Comparison of ENCODE assay signal across 9 cellular contexts in the genomic region with DNA sequence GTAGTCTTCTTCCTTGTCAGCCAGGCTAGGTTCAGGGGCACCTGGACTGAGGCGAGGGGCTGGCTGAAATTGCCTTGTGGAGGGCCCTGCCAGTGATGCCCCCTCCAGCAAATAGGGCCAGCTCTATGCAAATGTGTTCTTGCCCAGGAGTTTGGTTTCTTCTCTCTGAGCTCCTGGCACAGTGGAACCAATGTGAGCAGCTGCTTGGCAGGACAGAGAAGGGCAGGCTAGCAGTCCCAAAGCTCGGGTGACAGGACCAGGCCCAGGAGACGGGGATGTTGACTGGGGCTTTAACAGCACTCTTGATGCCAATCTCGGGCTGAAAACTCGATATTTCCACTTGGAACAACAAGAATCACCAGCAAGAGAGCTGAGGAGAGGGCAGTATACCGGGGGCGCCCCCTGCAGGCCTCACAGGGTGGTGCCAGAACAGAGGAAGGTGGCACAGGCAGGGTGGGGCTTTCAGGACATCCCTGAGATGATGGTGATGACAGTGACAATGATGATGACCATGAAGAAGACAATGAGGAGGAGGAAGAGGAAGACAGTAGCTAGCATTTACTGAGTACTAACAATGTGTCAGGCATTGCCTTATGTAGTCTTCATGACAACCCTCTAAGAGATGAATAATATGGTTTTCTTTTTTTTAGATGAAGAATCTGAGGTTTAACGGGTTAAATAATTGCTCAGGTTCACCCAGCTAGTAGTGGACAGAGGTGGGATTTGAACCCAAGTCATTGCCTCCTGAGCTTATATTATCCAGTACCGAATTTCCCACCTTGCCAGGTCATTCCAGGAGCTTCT. TPM values are rescaled to one million over a fixed set of nuclear protein-coding genes. Genes with fewer than 3 reads are reported as not detected.
DNase-seq lines count a peak whose midpoint lies in the region; ATAC-seq and TF ChIP-seq lines count a peak whose summit lies in the region.
"Had no signal": no experiment of that assay in that cellular context is flagged by ENCODE, and none has a peak within 500 bp of the region (broad histone marks: within the 10 kb centered on the region; RNA-seq: fewer than 3 reads in every experiment).

No MANE protein-coding gene starts in this region.

- no peaks in the 10 kb centered on the region for H3K4me1 ChIP-seq in cardiac muscle cell (ENCODE audit: low read depth)
- no peaks in the 10 kb centered on the region for H3K4me1 ChIP-seq in adipocyte (ENCODE audit: control insufficient read depth, insufficient read depth, low read length)

- peak; percentile 88 for TF ChIP-seq CTCF in cardiac muscle cell (IDR thresholded peaks at IDR 0.05; ENCODE audit: low read depth, low read length)

- no peak overlapping the region for H3K4me3 ChIP-seq in cardiac muscle cell
- H3K4me3 ChIP-seq in adipocyte (ENCODE audit: low read length), result no peak overlapping the region

- peak; percentile 75 for ATAC-seq in HG03354 (IDR thresholded peaks at IDR 0.05; ENCODE audit: poor library complexity, severe bottlenecking, unreplicated experiment)
- ATAC-seq in SK-N-SH treated with all-trans-retinoic acid at 6 μM for 48 hours, result peak; percentile 88
- ATAC-seq in GM18520 (IDR thresholded peaks at IDR 0.05; ENCODE audit: unreplicated experiment), result no peak

- H3K27me3 ChIP-seq in cardiac muscle cell, result peaks cover 57% of the 10 kb centered on the region
- peaks cover 76% of the 10 kb centered on the region for H3K27me3 ChIP-seq in adipocyte (replicated peaks; ENCODE audit: control insufficient read depth, insufficient read depth, low read length)

- H3K27ac ChIP-seq in cardiac muscle cell, result no peak overlapping the region

- H3K36me3 ChIP-seq in cardiac muscle cell (no peaks in the 10 kb centered on the region), adipocyte (ENCODE audit: control insufficient read depth, insufficient read depth, low read length, severe bottlenecking) (no peaks in the 10 kb centered on the region)

- intact Hi-C loops in cardiac septum (cut with DNase I), result no loop called here

- DNase-seq in cardiac muscle cell (ENCODE audit: low read depth in 1 of 2, low spot score in 1 of 2) (peak; percentile 40 to 54), cardiac septum (ENCODE audit: low spot score) (no peak), adipocyte (ENCODE audit: low read depth) (peak; percentile 34), iris pigment epithelial cell (ENCODE audit: low read depth) (peak; percentile 24)
- DNase-seq in stimulated activated CD4-positive, alpha-beta T cell treated with anti-CD3 and anti-CD28 coated beads, Interleukin-4, amount 100 ng/mL, for 24 hours, result peak; percentile 60

- H3K9me3 ChIP-seq in cardiac muscle cell (ENCODE audit: low read depth) (no peaks in the 10 kb centered on the region), adipocyte (ENCODE audit: control insufficient read depth, low read length) (no peaks in the 10 kb centered on the region)

- no peak overlapping the region for H3K9ac ChIP-seq in adipocyte (ENCODE audit: low read length)

TF ChIP-seq in SK-N-SH treated with all-trans-retinoic acid at 6 μM for 48 hours, 23 proteins besides CTCF, POLR2A, EP300 and RAD21:
- TF ChIP-seq ZC3H10 (CRISPR knock-in tag; IDR thresholded peaks at IDR 0.05) (no peak), ZFP3 (CRISPR knock-in tag; IDR thresholded peaks at IDR 0.05) (no peak), TOX (CRISPR knock-in tag; IDR thresholded peaks at IDR 0.05; ENCODE audit: borderline replicate concordance) (no peak), TCF4 (CRISPR knock-in tag; IDR thresholded peaks at IDR 0.05; ENCODE audit: borderline replicate concordance) (no peak), OSR1 (CRISPR knock-in tag; IDR thresholded peaks at IDR 0.05) (no peak), ZFP30 (CRISPR knock-in tag; IDR thresholded peaks at IDR 0.05) (no peak), RARB (CRISPR knock-in tag; IDR thresholded peaks at IDR 0.05) (no peak), ZNF8 (CRISPR knock-in tag; IDR thresholded peaks at IDR 0.05) (no peak), ZNF565 (CRISPR knock-in tag; conservative IDR thresholded peaks at IDR 0.05; ENCODE audit: low read depth) (no peak), ISL1 (CRISPR knock-in tag; IDR thresholded peaks at IDR 0.05) (no peak), GLIS3 (CRISPR knock-in tag; IDR thresholded peaks at IDR 0.05) (no peak), CSDC2 (CRISPR knock-in tag; IDR thresholded peaks at IDR 0.05) (no peak), CSRNP3 (CRISPR knock-in tag; IDR thresholded peaks at IDR 0.05) (no peak)
- TF ChIP-seq, protein P1, sequence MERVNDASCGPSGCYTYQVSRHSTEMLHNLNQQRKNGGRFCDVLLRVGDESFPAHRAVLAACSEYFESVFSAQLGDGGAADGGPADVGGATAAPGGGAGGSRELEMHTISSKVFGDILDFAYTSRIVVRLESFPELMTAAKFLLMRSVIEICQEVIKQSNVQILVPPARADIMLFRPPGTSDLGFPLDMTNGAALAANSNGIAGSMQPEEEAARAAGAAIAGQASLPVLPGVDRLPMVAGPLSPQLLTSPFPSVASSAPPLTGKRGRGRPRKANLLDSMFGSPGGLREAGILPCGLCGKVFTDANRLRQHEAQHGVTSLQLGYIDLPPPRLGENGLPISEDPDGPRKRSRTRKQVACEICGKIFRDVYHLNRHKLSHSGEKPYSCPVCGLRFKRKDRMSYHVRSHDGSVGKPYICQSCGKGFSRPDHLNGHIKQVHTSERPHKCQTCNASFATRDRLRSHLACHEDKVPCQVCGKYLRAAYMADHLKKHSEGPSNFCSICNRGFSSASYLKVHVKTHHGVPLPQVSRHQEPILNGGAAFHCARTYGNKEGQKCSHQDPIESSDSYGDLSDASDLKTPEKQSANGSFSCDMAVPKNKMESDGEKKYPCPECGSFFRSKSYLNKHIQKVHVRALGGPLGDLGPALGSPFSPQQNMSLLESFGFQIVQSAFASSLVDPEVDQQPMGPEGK (CRISPR knock-in tag; IDR thresholded peaks at IDR 0.05; ENCODE audit: borderline replicate concordance), result no peak

RNA-seq across cellular contexts. Expression of gene KCNJ9, which starts 2.7 kb away (rescaled TPM):
- total RNA-seq in cardiac muscle cell (0.03 and 0.11 TPM in 2 replicates), cardiac septum (not detected)
- 0.09 TPM in 1 of 2 replicates, not detected in the other for polyA plus RNA-seq in cardiac muscle cell
- polyA plus RNA-seq: esophagus had no signal

RNA-seq across cellular contexts. Expression of gene KCNJ10, which starts 8.6 kb away (rescaled TPM):
- total RNA-seq in cardiac muscle cell, result 0.11 and 0.42 TPM in 2 replicates
- 0.35 and 0.54 TPM in 2 replicates for polyA plus RNA-seq in cardiac muscle cell
- total RNA-seq in cardiac septum, result 0.05 TPM
- polyA plus RNA-seq: esophagus had no signal

RNA-seq across cellular contexts. Expression of gene IGSF8, which starts 19.8 kb away (rescaled TPM):
- total RNA-seq in cardiac muscle cell, result 23.0 and 29.1 TPM in 2 replicates
- polyA plus RNA-seq in cardiac muscle cell, result 21.1 and 32.2 TPM in 2 replicates
- total RNA-seq in cardiac septum, result 29.7 TPM

RNA-seq across cellular contexts. Expression of gene ATP1A2, which starts 37.0 kb away (rescaled TPM):
- 19.3 and 40.9 TPM in 2 replicates for total RNA-seq in cardiac muscle cell
- polyA plus RNA-seq in cardiac muscle cell, result 11.3 and 14.2 TPM in 2 replicates
- 147 TPM for total RNA-seq in cardiac septum

RNA-seq across cellular contexts. Expression of gene PIGM, which starts 46.8 kb away (rescaled TPM):
- 3.7 and 4.7 TPM in 2 replicates for total RNA-seq in cardiac muscle cell
- 4.9 and 5.9 TPM in 2 replicates for polyA plus RNA-seq in cardiac muscle cell
- 2.3 TPM for total RNA-seq in cardiac septum
